ENCODE assay signal across 26 cellular contexts in genomic region chr6:84222426-84222825, GRCh38.
A peak's percentile ranks its signal among the peaks of the same experiment; 100 is the strongest.
DNase-seq lines count a peak whose midpoint lies in the region; ATAC-seq and TF ChIP-seq lines count a peak whose summit lies in the region.
"Had no signal": no experiment of that assay in that cellular context is flagged by ENCODE, and none has a peak within 500 bp of the region (broad histone marks: within the 10 kb centered on the region; RNA-seq: fewer than 3 reads in every experiment).

No MANE protein-coding gene starts in this region.

- H3K27me3 Mint-ChIP-seq in effector memory CD8-positive, alpha-beta T cell: no peaks in the 10 kb centered on the region
- H3K27me3 Mint-ChIP-seq: activated CD4-positive, alpha-beta T cell treated with anti-CD3 and anti-CD28 coated beads, Interleukin-2, amount 10 ng/mL, durations not matched to agents 24 days and 14 days; activated naive CD8-positive, alpha-beta T cell; natural killer cell treated with Interleukin-12 subunit alpha and Interleukin-12 subunit beta and Interleukin-15 and Interleukin-18, amount 100 ng/mL, for 72 hours had no signal

- no peak for TF ChIP-seq CTCF in OCI-LY3 (IDR thresholded peaks at IDR 0.05; ENCODE audit: low read depth, low read length)

- no peak overlapping the region for H3K27ac Mint-ChIP-seq in effector memory CD8-positive, alpha-beta T cell
- H3K27ac Mint-ChIP-seq: activated CD4-positive, alpha-beta T cell treated with anti-CD3 and anti-CD28 coated beads, Interleukin-2, amount 10 ng/mL, durations not matched to agents 24 days and 14 days; activated naive CD8-positive, alpha-beta T cell; activated T-helper 2 cell treated with anti-CD3 and anti-CD28 coated beads, Interferon-gamma antibody, Interleukin-2, Interleukin-4, amounts not matched to agents 10 μg/mL and 5 μg/mL and 100 μg/mL, durations not matched to agents 14 hours and 24 hours and 36 hours had no signal

- no peaks in the 10 kb centered on the region for H3K79me2 ChIP-seq in OCI-LY3 (ENCODE audit: low read length)

- H4K20me1 ChIP-seq in OCI-LY3 (ENCODE audit: insufficient read depth, low read length): no peaks in the 10 kb centered on the region

- H3K9me3 Mint-ChIP-seq in effector memory CD8-positive, alpha-beta T cell: no peaks in the 10 kb centered on the region
- H3K9me3 Mint-ChIP-seq: activated CD4-positive, alpha-beta T cell treated with anti-CD3 and anti-CD28 coated beads, Interleukin-2, amount 10 ng/mL, durations not matched to agents 24 days and 14 days; activated T-helper 2 cell treated with anti-CD3 and anti-CD28 coated beads, Interferon-gamma antibody, Interleukin-2, Interleukin-4, amounts not matched to agents 10 μg/mL and 5 μg/mL and 100 μg/mL, durations not matched to agents 14 hours and 24 hours and 36 hours; natural killer cell treated with Interleukin-12 subunit alpha and Interleukin-12 subunit beta and Interleukin-15 and Interleukin-18, amount 100 ng/mL, for 72 hours had no signal

- peaks cover 0 to 28% of the 10 kb centered on the region in 2 donors for H3K4me1 Mint-ChIP-seq in effector memory CD8-positive, alpha-beta T cell (ENCODE audit: low read depth in 2 of 2)

- H2AFZ ChIP-seq in OCI-LY3 (ENCODE audit: low read depth, low read length): no peak overlapping the region

- H3K36me3 ChIP-seq in OCI-LY3 (replicated peaks; ENCODE audit: low read depth, low read length): no peaks in the 10 kb centered on the region
- H3K36me3 ChIP-seq: BE2C, HAP-1 had no signal

- no peak overlapping the region for H3K4me3 Mint-ChIP-seq in effector memory CD8-positive, alpha-beta T cell
- H3K4me3 Mint-ChIP-seq: activated CD4-positive, alpha-beta T cell treated with anti-CD3 and anti-CD28 coated beads, Interleukin-2, amount 10 ng/mL, durations not matched to agents 24 days and 14 days; activated naive CD8-positive, alpha-beta T cell; natural killer cell treated with Interleukin-12 subunit alpha and Interleukin-12 subunit beta and Interleukin-15 and Interleukin-18, amount 100 ng/mL, for 72 hours had no signal

- ATAC-seq in GM18508 (IDR thresholded peaks at IDR 0.05; ENCODE audit: insufficient read depth, unreplicated experiment) (peak; percentile 59), GM19351 (IDR thresholded peaks at IDR 0.05; ENCODE audit: unreplicated experiment) (peak; percentile 33), HG02759 (IDR thresholded peaks at IDR 0.05; ENCODE audit: unreplicated experiment) (peak; percentile 42)
- ATAC-seq in effector memory CD8-positive, alpha-beta T cell (replicated peaks): no peak
- ATAC-seq: A549, HepG2 had no signal

- H3K4me2 ChIP-seq in OCI-LY3 (ENCODE audit: low read length): peak overlapping the region; percentile 13; the same call in 1 of the 2 replicates
- H3K4me2 ChIP-seq: A549 had no signal

- no peak for DNase-seq in globus pallidus (ENCODE audit: low spot score)
- DNase-seq in effector memory CD8-positive, alpha-beta T cell: no peak
- no peak for DNase-seq in SHP77 treated with DMSO at 0.1 percent for 48 hours (lab: John Stamatoyannopoulos, UW)
- no peak for DNase-seq in NCI-H1105 treated with DMSO at 0.1 percent for 48 hours (lab: John Stamatoyannopoulos, UW)
- DNase-seq: activated CD4-positive, alpha-beta T cell treated with anti-CD3 and anti-CD28 coated beads, Interleukin-2, amount 10 ng/mL, durations not matched to agents 24 days and 14 days; BE2C; cerebellar nuclear complex; GDM1; kidney; NCI-H187; NCI-H526; RPMI8226; substantia nigra had no signal

- no peaks in the 10 kb centered on the region for H3K9me3 ChIP-seq in OCI-LY3 (ENCODE audit: insufficient read depth, low read length)
- H3K9me3 ChIP-seq: A549, BE2C, HAP-1 had no signal

- H3K27ac ChIP-seq in OCI-LY3 (ENCODE audit: low read length): no peak overlapping the region
- H3K27ac ChIP-seq: A549, HL-60, SK-N-MC, skin epidermis had no signal

- H3K36me3 Mint-ChIP-seq in effector memory CD8-positive, alpha-beta T cell (ENCODE audit: insufficient read depth): peaks cover 1% of the 10 kb centered on the region
- H3K36me3 Mint-ChIP-seq: activated naive CD8-positive, alpha-beta T cell; natural killer cell treated with Interleukin-12 subunit alpha and Interleukin-12 subunit beta and Interleukin-15 and Interleukin-18, amount 100 ng/mL, for 72 hours had no signal

- no peak overlapping the region for H3K9ac ChIP-seq in OCI-LY3 (ENCODE audit: low read length)

- H3K4me3 ChIP-seq in OCI-LY3 (ENCODE audit: low read length): no peak overlapping the region
- H3K4me3 ChIP-seq: A549, HAP-1, SK-N-MC, skin epidermis had no signal

- no peaks in the 10 kb centered on the region for H3K27me3 ChIP-seq in OCI-LY3 (ENCODE audit: low read depth, low read length)
- H3K27me3 ChIP-seq: BE2C had no signal

- H3K4me1 ChIP-seq in OCI-LY3 (ENCODE audit: low read length): peaks cover 16% of the 10 kb centered on the region
- H3K4me1 ChIP-seq: BE2C had no signal
